Comparison of ENCODE assay signal across 10 cellular contexts in genomic region chr15:26838742-26839460, GRCh38.
DNase-seq lines count a peak whose midpoint lies in the region; ATAC-seq, FAIRE-seq and TF ChIP-seq lines count a peak whose summit lies in the region.
"Had no signal": no experiment of that assay in that cellular context is flagged by ENCODE, and none has a peak within 500 bp of the region (broad histone marks: within the 10 kb centered on the region; RNA-seq: fewer than 3 reads in every experiment).

No MANE protein-coding gene starts in this region.

- H3K4me3 ChIP-seq in fibroblast of mammary gland (ENCODE audit: control insufficient read depth, low read depth, low read length) = no peak overlapping the region

- peak; percentile 25 for TF ChIP-seq CTCF in fibroblast of mammary gland (conservative IDR thresholded peaks at IDR 0.05; ENCODE audit: control insufficient read depth, insufficient read depth, low read depth, low read length)

- ATAC-seq in HG03565 (IDR thresholded peaks at IDR 0.05; ENCODE audit: unreplicated experiment) = no peak
- ATAC-seq in HG02610 (IDR thresholded peaks at IDR 0.05; ENCODE audit: unreplicated experiment) = no peak
- ATAC-seq: right cardiac atrium had no signal

- DNase-seq in stimulated activated CD4-positive, alpha-beta T cell treated with anti-CD3 and anti-CD28 coated beads, Interleukin-15, amount 100 ng/mL, for 24 hours = peak; percentile 22
- no peak for DNase-seq in stimulated activated CD4-positive, alpha-beta T cell treated with anti-CD3 and anti-CD28 coated beads, Interleukin-4, amount 100 ng/mL, for 4 hours
- DNase-seq in NCI-H2171 (lab: John Stamatoyannopoulos, UW) = peak; percentile 44
- no peak for DNase-seq in fibroblast of mammary gland (ENCODE audit: low read depth)
- peak; percentile 83 for DNase-seq in urothelium cell line (ENCODE audit: low spot score)
- no peak for DNase-seq in NCI-H187 treated with DMSO at 0.1 percent for 48 hours (lab: John Stamatoyannopoulos, UW)

- peak; percentile 78 for FAIRE-seq in urothelium cell line (lab: Jason Lieb, UNC)
- FAIRE-seq: GM12892 had no signal

Comparison
In these comparisons a context has a peak if more than half of its experiments do, and no peak if none do; other contexts are left out.
1. DNase-seq: peak in stimulated activated CD4-positive, alpha-beta T cell treated with anti-CD3 and anti-CD28 coated beads, Interleukin-15, amount 100 ng/mL, for 24 hours (single experiment), NCI-H2171 (single experiment) and urothelium cell line (single experiment); none in stimulated activated CD4-positive, alpha-beta T cell treated with anti-CD3 and anti-CD28 coated beads, Interleukin-4, amount 100 ng/mL, for 4 hours (0 of 2), fibroblast of mammary gland (single experiment) and NCI-H187 treated with DMSO at 0.1 percent for 48 hours (single experiment).